7 cellular contexts compared by ENCODE assay signal in the genomic region with DNA sequence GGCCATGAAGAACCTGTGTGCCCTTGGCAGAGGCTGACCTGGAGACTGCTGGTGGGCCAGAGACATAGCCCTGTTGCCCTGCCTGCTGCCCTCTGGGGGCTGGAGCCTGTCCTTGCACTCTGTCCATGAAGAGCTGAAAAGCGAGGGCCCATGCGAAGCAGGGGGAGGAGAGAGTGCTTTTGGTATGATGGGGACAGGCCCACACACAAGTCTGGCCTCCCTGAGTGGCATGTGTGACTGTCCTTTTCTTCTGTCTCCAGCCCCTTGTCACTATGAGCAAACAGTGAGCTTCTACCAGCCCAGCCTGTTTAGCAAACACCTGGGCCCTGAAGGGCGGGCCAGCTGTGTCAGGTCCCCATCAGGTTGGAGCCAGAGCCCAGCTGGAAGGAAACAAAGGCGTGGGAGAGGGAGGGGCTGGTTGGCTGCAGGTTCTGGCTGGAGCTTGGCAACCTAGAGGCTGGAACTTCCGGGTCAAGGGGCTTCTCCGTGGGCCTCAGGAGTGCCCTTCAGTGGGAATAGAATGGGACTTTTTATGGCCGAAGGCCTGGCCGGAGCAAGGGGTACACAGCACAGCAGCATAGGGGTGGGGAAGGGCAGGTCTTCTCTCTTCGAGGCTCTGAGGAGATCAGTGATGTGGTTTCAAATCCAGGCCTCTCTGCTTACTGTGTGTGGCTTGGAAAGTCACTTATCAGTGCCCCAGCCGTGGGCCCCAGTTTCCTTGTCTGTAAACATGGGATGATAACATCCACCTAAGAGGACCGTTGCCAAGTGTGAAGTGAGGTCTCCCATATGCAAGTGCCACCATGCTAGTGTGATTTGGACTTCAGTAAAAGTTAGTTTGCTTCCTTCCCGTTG. TPM values are rescaled to one million over a fixed set of nuclear protein-coding genes. Genes with fewer than 3 reads are reported as not detected.
A peak's percentile ranks its signal among the peaks of the same experiment; 100 is the strongest.
DNase-seq lines count a peak whose midpoint lies in the region; ATAC-seq and TF ChIP-seq lines count a peak whose summit lies in the region.

No MANE protein-coding gene starts in this region.

- no peaks in the 10 kb centered on the region for H3K27me3 ChIP-seq in ovary

- H3K4me3 Mint-ChIP-seq in WTC11, result no peak overlapping the region

- WGBS in ovary, 3 donors, result 79 to 86% (median 81%) methylated on average over 12 of the region's 12 CpGs

- DNase-seq in Daoy (ENCODE audit: low read depth) (peak; percentile 57), NAMALWA (ENCODE audit: low spot score) (peak; percentile 51), WTC11 (ENCODE audit: low spot score) (peak; percentile 80), fibroblast of the aortic adventitia (ENCODE audit: low read depth) (peak; percentile 27), sciatic nerve (ENCODE audit: low spot score) (peak; percentile 49), ovary (no peak)

- POLR2A ChIA-PET in WTC11 (lab: Charles Lee), result interaction anchor here (0.5 to 1.2 kb wide), 3 partner anchors 11 to 956 kb away, joined by 3 to 5 read pairs (median 3); partner anchors contain the start of gene QSOX1

- TF ChIP-seq POLR2A in ovary (IDR thresholded peaks at IDR 0.05), result no peak

- H3K9me3 Mint-ChIP-seq in WTC11, result no peaks in the 10 kb centered on the region

- no peak overlapping the region for H3K27ac ChIP-seq in ovary

- no peaks in the 10 kb centered on the region for H3K36me3 ChIP-seq in ovary

- intact Hi-C loops in sciatic nerve (cut with DNase I), result no loop called here
- intact Hi-C loops in ovary (cut with DNase I), result no loop called here

- CTCF ChIA-PET in WTC11 (lab: Charles Lee), result interaction anchor here (0.6 to 9.0 kb wide), 52 partner anchors 10 to 462 kb away, joined by 3 to 140 read pairs (median 4); partner anchors contain the start of genes QSOX1 and TOR1AIP1

- TF ChIP-seq CTCF in WTC11 (IDR thresholded peaks at IDR 0.05) (peak; percentile 56), fibroblast of the aortic adventitia (IDR thresholded peaks at IDR 0.05; ENCODE audit: insufficient read depth, low read length) (peak; percentile 65), ovary (IDR thresholded peaks at IDR 0.05) (no peak)

- no peaks in the 10 kb centered on the region for H3K27me3 Mint-ChIP-seq in WTC11 (ENCODE audit: low read depth)

- no peak for TF ChIP-seq EP300 in ovary (IDR thresholded peaks at IDR 0.05)

- peaks cover 52% of the 10 kb centered on the region for H3K4me1 Mint-ChIP-seq in WTC11

- H3K4me3 ChIP-seq in fibroblast of the aortic adventitia (ENCODE audit: low read depth, low read length) (no peak overlapping the region), ovary (no peak overlapping the region)

- ATAC-seq in GM21447 (IDR thresholded peaks at IDR 0.05; ENCODE audit: unreplicated experiment) (peak; percentile 69), WTC11 (peak; percentile 77), sciatic nerve (peak; percentile 40)

- H3K36me3 Mint-ChIP-seq in WTC11, result no peaks in the 10 kb centered on the region

- H3K9me3 ChIP-seq in ovary, result no peaks in the 10 kb centered on the region

- H3K4me1 ChIP-seq in ovary (ENCODE audit: insufficient read depth), result peaks cover 25% of the 10 kb centered on the region

- peak overlapping the region; percentile 95 for H3K27ac Mint-ChIP-seq in WTC11

TF ChIP-seq in WTC11, 78 proteins besides CTCF, POLR2A, EP300 and RAD21:
- TF ChIP-seq ZNF121 (CRISPR knock-in tag; IDR thresholded peaks at IDR 0.05) (peak; percentile 66; the same call in 1 of the 2 replicates), SP1 (CRISPR knock-in tag; conservative IDR thresholded peaks at IDR 0.05) (no peak)

RNA-seq across cellular contexts. Expression of gene QSOX1, which starts 14.3 kb away (rescaled TPM):
- 155 and 172 TPM in 2 replicates for total RNA-seq in Daoy (2014; rRNA removed; shearing (Covaris generic))
- total RNA-seq in WTC11 (2021) (135 to 147 TPM (median 136 TPM) in 3 replicates), fibroblast of the aortic adventitia (ENCODE audit: low replicate concordance) (261 and 1,037 TPM in 2 replicates), sciatic nerve (46.3 TPM), ovary (100 to 1,000 TPM in 6 of 7 donors, 10 to 100 TPM in 1; 57.8 to 475 (median 229) TPM)
- 100 to 1,000 TPM in 1 of 2 donors, 10 to 100 TPM in 1; 100.0 to 137 TPM for polyA plus RNA-seq in ovary

Comparison
In these comparisons a context has a peak if more than half of its experiments do, and no peak if none do; other contexts are left out.
1. DNase-seq: peak in Daoy (single experiment), NAMALWA (single experiment), WTC11 (single experiment), fibroblast of the aortic adventitia (single experiment) and sciatic nerve (single experiment); none in ovary (0 of 5).
2. CTCF ChIP-seq: peak in WTC11 (single experiment) and fibroblast of the aortic adventitia (single experiment); none in ovary (0 of 3).
3. Peak in every context shown above with its lines, with median percentiles within 50 percentile points of each other: ATAC-seq.